Comparison of ENCODE assay signal across 28 cellular contexts in the genomic region with DNA sequence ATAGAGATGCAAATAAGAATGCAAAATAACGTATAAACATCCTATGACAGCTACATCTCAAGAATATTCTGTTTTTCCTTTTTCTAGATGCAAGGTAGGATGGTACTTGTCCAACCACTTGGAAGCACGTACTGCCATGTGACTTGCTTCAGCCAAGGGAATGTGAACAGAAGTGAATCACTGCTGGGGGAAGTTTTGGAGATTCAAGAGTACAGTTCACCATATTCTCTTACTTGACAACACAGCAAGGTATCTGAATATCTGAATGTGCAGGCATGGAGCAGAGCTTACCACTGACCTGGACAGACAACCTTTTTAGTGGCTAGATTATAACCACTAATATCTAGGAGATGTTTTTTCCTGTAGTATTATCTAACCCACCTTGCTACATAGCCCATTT. TPM values are rescaled to one million over a fixed set of nuclear protein-coding genes. Genes with fewer than 3 reads are reported as not detected.
A peak's percentile ranks its signal among the peaks of the same experiment; 100 is the strongest.
DNase-seq lines count a peak whose midpoint lies in the region; ATAC-seq and TF ChIP-seq lines count a peak whose summit lies in the region.
"Had no signal": no experiment of that assay in that cellular context is flagged by ENCODE, and none has a peak within 500 bp of the region (broad histone marks: within the 10 kb centered on the region; RNA-seq: fewer than 3 reads in every experiment).

No MANE protein-coding gene starts in this region.

- H3K18ac ChIP-seq in mesenchymal stem cell (ENCODE audit: low read depth in 1 of 2, low read length in 2 of 2), result no peak overlapping the region

- no peak overlapping the region for H4K8ac ChIP-seq in mesenchymal stem cell (ENCODE audit: low read length)

- H3K9me3 ChIP-seq in mesenchymal stem cell (ENCODE audit: control insufficient read depth, low read length) (no peaks in the 10 kb centered on the region), suprapubic skin (no peaks in the 10 kb centered on the region)
- H3K9me3 ChIP-seq: esophagus squamous epithelium, neutrophil, sigmoid colon had no signal

- no peak overlapping the region for H3K9ac ChIP-seq in KMS-11
- H3K9ac ChIP-seq in mesenchymal stem cell (ENCODE audit: low read length), result no peak overlapping the region

- H3K27ac Mint-ChIP-seq in effector memory CD8-positive, alpha-beta T cell, result peak overlapping the region; percentile 8 to 85
- peak overlapping the region in 6 of 10 donors; percentile 11 to 84 (median 50) for H3K27ac Mint-ChIP-seq in naive thymus-derived CD8-positive, alpha-beta T cell
- H3K27ac Mint-ChIP-seq: activated naive CD8-positive, alpha-beta T cell treated with anti-CD3 and anti-CD28 coated beads, Interleukin-2, amount 10 ng/mL, durations not matched to agents 7 days and 5 days; B cell; T-helper 2 cell treated with Interferon-gamma antibody and Interleukin-4, amounts not matched to agents 5 μg/mL and 100 μg/mL, for 36 hours had no signal

- DNase-seq in ELR (ENCODE audit: low read depth) (peak; percentile 7), NCI-H1092 (lab: John Stamatoyannopoulos, UW) (no peak), mesenchymal stem cell (no peak), suprapubic skin (ENCODE audit: low spot score in 2 of 2) (no peak)
- no peak for DNase-seq in effector memory CD8-positive, alpha-beta T cell
- no peak for DNase-seq in naive thymus-derived CD8-positive, alpha-beta T cell
- DNase-seq: activated CD4-positive, alpha-beta T cell treated with anti-CD3 and anti-CD28 coated beads for 4 hours; activated effector memory CD4-positive, alpha-beta T cell treated with Interleukin-2 at 50 U/mL for 16 hours; activated naive CD8-positive, alpha-beta T cell treated with anti-CD3 and anti-CD28 coated beads, Interleukin-2, amount 10 ng/mL, durations not matched to agents 7 days and 5 days; aorta; DMS 273 treated with DMSO at 0.1 percent for 48 hours; EL; esophagus squamous epithelium; H9; left cardiac atrium; NCI-H2029; NCI-H524; SIG-M5; sigmoid colon had no signal

- H3K4me3 ChIP-seq in KMS-11 (IDR thresholded peaks at IDR 0.05; ENCODE audit: insufficient read depth, low read depth, low read length) (no peak overlapping the region), mesenchymal stem cell (ENCODE audit: insufficient read depth in 1 of 2, low read depth in 1 of 2, low read length in 2 of 2) (no peak overlapping the region), suprapubic skin (no peak overlapping the region)
- H3K4me3 ChIP-seq: coronary artery, esophagus squamous epithelium, GM12878, sigmoid colon had no signal

- no peaks in the 10 kb centered on the region for H3K9me3 Mint-ChIP-seq in effector memory CD8-positive, alpha-beta T cell
- H3K9me3 Mint-ChIP-seq in naive thymus-derived CD8-positive, alpha-beta T cell, result no peaks in the 10 kb centered on the region
- H3K9me3 Mint-ChIP-seq: activated naive CD8-positive, alpha-beta T cell treated with anti-CD3 and anti-CD28 coated beads, Interleukin-2, amount 10 ng/mL, durations not matched to agents 7 days and 5 days; H9; stimulated activated effector memory CD8-positive, alpha-beta T cell treated with anti-CD3 and anti-CD28 coated beads, Interleukin-12 subunit alpha, Interleukin-12 subunit beta, amount 100 ng/mL, for 72 hours; T-helper 2 cell treated with Interferon-gamma antibody and Interleukin-4, amounts not matched to agents 5 μg/mL and 100 μg/mL, for 36 hours had no signal

- no peak for ATAC-seq in effector memory CD8-positive, alpha-beta T cell (replicated peaks)
- no peak for ATAC-seq in naive thymus-derived CD8-positive, alpha-beta T cell
- ATAC-seq in GM18907 (IDR thresholded peaks at IDR 0.05; ENCODE audit: unreplicated experiment), result no peak
- ATAC-seq: left cardiac atrium; stimulated activated effector memory CD8-positive, alpha-beta T cell treated with anti-CD3 and anti-CD28 coated beads, Interleukin-12 subunit alpha, Interleukin-12 subunit beta, amount 100 ng/mL, for 72 hours had no signal

- H3K4me1 Mint-ChIP-seq in effector memory CD8-positive, alpha-beta T cell (ENCODE audit: low read depth in 2 of 2), result peaks cover 26 to 66% of the 10 kb centered on the region in 2 donors
- peaks cover 37 to 77% (median 72%) of the 10 kb centered on the region in 4 donors for H3K4me1 Mint-ChIP-seq in naive thymus-derived CD8-positive, alpha-beta T cell

- no peak overlapping the region for H4K91ac ChIP-seq in mesenchymal stem cell (ENCODE audit: low read length)

- peaks cover 84% of the 10 kb centered on the region for H3K4me1 ChIP-seq in KMS-11 (ENCODE audit: low read depth, poor library complexity, severe bottlenecking)
- peaks cover 9% of the 10 kb centered on the region for H3K4me1 ChIP-seq in mesenchymal stem cell (ENCODE audit: control insufficient read depth, insufficient read depth, low read depth, low read length)
- peaks cover 5% of the 10 kb centered on the region for H3K4me1 ChIP-seq in suprapubic skin

- POLR2A ChIA-PET in naive thymus-derived CD8-positive, alpha-beta T cell (lab: Charles Lee), result no interaction called here

- TF ChIP-seq EP300 in suprapubic skin (IDR thresholded peaks at IDR 0.05), result no peak

- 100% methylated on average over 1 of the region's 2 CpGs for WGBS in mesenchymal stem cell
- 88% methylated on average over 2 of the region's 2 CpGs for WGBS in suprapubic skin

- H2BK15ac ChIP-seq in mesenchymal stem cell (ENCODE audit: low read depth, poor library complexity, severe bottlenecking), result no peak overlapping the region

- H2AK5ac ChIP-seq in mesenchymal stem cell (ENCODE audit: low read length, severe bottlenecking), result no peak overlapping the region

- H3K27me3 ChIP-seq in KMS-11 (ENCODE audit: insufficient read depth, low read depth), result no peaks in the 10 kb centered on the region
- H3K27me3 ChIP-seq in mesenchymal stem cell (ENCODE audit: control insufficient read depth in 1 of 2, insufficient read depth in 1 of 2, low read length in 2 of 2), result no peaks in the 10 kb centered on the region
- no peaks in the 10 kb centered on the region for H3K27me3 ChIP-seq in suprapubic skin
- H3K27me3 ChIP-seq: esophagus squamous epithelium, neutrophil, sigmoid colon had no signal

- H2BK5ac ChIP-seq in mesenchymal stem cell (ENCODE audit: low read depth, low read length, poor library complexity, severe bottlenecking), result no peak overlapping the region

- H2BK120ac ChIP-seq in mesenchymal stem cell (ENCODE audit: low read depth, low read length), result no peak overlapping the region

- no peak overlapping the region for H3K14ac ChIP-seq in mesenchymal stem cell (ENCODE audit: low read length in 2 of 2)

- H3K23ac ChIP-seq in mesenchymal stem cell (ENCODE audit: low read length in 2 of 2), result no peak overlapping the region

- H2AFZ ChIP-seq in KMS-11 (ENCODE audit: low read depth), result no peak overlapping the region
- H2AFZ ChIP-seq in mesenchymal stem cell (ENCODE audit: low read depth, low read length), result no peak overlapping the region

- H3K4me2 ChIP-seq in KMS-11 (peak overlapping the region; percentile 88), mesenchymal stem cell (ENCODE audit: low read length, poor library complexity, severe bottlenecking) (no peak overlapping the region)

- H3K4me3 Mint-ChIP-seq in effector memory CD8-positive, alpha-beta T cell, result no peak overlapping the region
- H3K4me3 Mint-ChIP-seq in naive thymus-derived CD8-positive, alpha-beta T cell, result no peak overlapping the region
- H3K4me3 Mint-ChIP-seq: activated naive CD8-positive, alpha-beta T cell treated with anti-CD3 and anti-CD28 coated beads, Interleukin-2, amount 10 ng/mL, durations not matched to agents 7 days and 5 days; B cell; H9; stimulated activated effector memory CD8-positive, alpha-beta T cell treated with anti-CD3 and anti-CD28 coated beads, Interleukin-12 subunit alpha, Interleukin-12 subunit beta, amount 100 ng/mL, for 72 hours; T-helper 2 cell treated with Interferon-gamma antibody and Interleukin-4, amounts not matched to agents 5 μg/mL and 100 μg/mL, for 36 hours had no signal

- no peaks in the 10 kb centered on the region for H4K20me1 ChIP-seq in KMS-11 (ENCODE audit: insufficient read depth)

- no peak for TF ChIP-seq POLR2A in suprapubic skin (IDR thresholded peaks at IDR 0.05)

- H3K79me2 ChIP-seq in KMS-11 (ENCODE audit: insufficient read depth, low read depth), result peaks cover 40% of the 10 kb centered on the region

- H3K36me3 Mint-ChIP-seq in effector memory CD8-positive, alpha-beta T cell (ENCODE audit: insufficient read depth), result peaks cover 27% of the 10 kb centered on the region
- H3K36me3 Mint-ChIP-seq in naive thymus-derived CD8-positive, alpha-beta T cell, result peaks cover 12 to 59% (median 20%) of the 10 kb centered on the region in 3 donors

- peak overlapping the region; percentile 74 for H3K27ac ChIP-seq in KMS-11
- no peak overlapping the region for H3K27ac ChIP-seq in mesenchymal stem cell (ENCODE audit: low read length, poor library complexity, severe bottlenecking)
- H3K27ac ChIP-seq in suprapubic skin, result no peak overlapping the region
- H3K27ac ChIP-seq: coronary artery, esophagus squamous epithelium, HL-60, neutrophil, sigmoid colon had no signal

- H3K4ac ChIP-seq in mesenchymal stem cell (ENCODE audit: low read depth in 1 of 2, low read length in 2 of 2), result no peak overlapping the region

- H3K36me3 ChIP-seq in KMS-11 (ENCODE audit: insufficient read depth) (no peaks in the 10 kb centered on the region), mesenchymal stem cell (ENCODE audit: control insufficient read depth in 1 of 2, insufficient read depth in 2 of 2, low read depth in 1 of 2, low read length in 2 of 2) (peaks cover 7 to 54% of the 10 kb centered on the region in 2 experiments), suprapubic skin (peaks cover 9% of the 10 kb centered on the region)
- H3K36me3 ChIP-seq: sigmoid colon had no signal

- H3K27me3 Mint-ChIP-seq in effector memory CD8-positive, alpha-beta T cell, result no peaks in the 10 kb centered on the region
- no peaks in the 10 kb centered on the region for H3K27me3 Mint-ChIP-seq in naive thymus-derived CD8-positive, alpha-beta T cell
- H3K27me3 Mint-ChIP-seq: activated naive CD8-positive, alpha-beta T cell treated with anti-CD3 and anti-CD28 coated beads, Interleukin-2, amount 10 ng/mL, durations not matched to agents 7 days and 5 days; B cell had no signal

- no peak overlapping the region for H2BK12ac ChIP-seq in mesenchymal stem cell (ENCODE audit: low read length in 2 of 2)

- peaks cover 9% of the 10 kb centered on the region for H3K79me1 ChIP-seq in mesenchymal stem cell (replicated peaks; ENCODE audit: low read length, poor library complexity, severe bottlenecking)

- TF ChIP-seq CTCF in KMS-11 (conservative IDR thresholded peaks at IDR 0.05; ENCODE audit: low read depth, low read length), result no peak
- TF ChIP-seq CTCF in suprapubic skin (IDR thresholded peaks at IDR 0.05), result no peak

RNA-seq across cellular contexts. Expression of gene TRIP12, which starts 53.0 kb away (rescaled TPM):
- 100 to 1,000 TPM; 215 to 221 TPM for total RNA-seq in naive thymus-derived CD8-positive, alpha-beta T cell
- polyA plus RNA-seq in naive thymus-derived CD8-positive, alpha-beta T cell, result 10 to 100 TPM; 32.2 to 45.2 (median 41.2) TPM
- 111 TPM for polyA plus RNA-seq in mesenchymal stem cell (2013, experiment 1 of 2)
- polyA plus RNA-seq in mesenchymal stem cell (2013, experiment 2 of 2), result 107 TPM
- 100 to 1,000 TPM; 124 to 227 (median 143) TPM for total RNA-seq in suprapubic skin

RNA-seq across cellular contexts. Expression of gene FBXO36, which starts 53.5 kb away (rescaled TPM):
- 1 to 10 TPM; 1.2 to 1.5 TPM for total RNA-seq in naive thymus-derived CD8-positive, alpha-beta T cell
- 1 to 10 TPM in 2 of 3 donors, under 1 TPM in 1; 0.32 to 1.5 (median 1.4) TPM for polyA plus RNA-seq in naive thymus-derived CD8-positive, alpha-beta T cell
- 2.1 TPM for polyA plus RNA-seq in mesenchymal stem cell (2013, experiment 1 of 2)
- 2.1 TPM for polyA plus RNA-seq in mesenchymal stem cell (2013, experiment 2 of 2)
- total RNA-seq in suprapubic skin, result 1 to 10 TPM; 4.5 to 8.4 (median 5.9) TPM
